In genomic region chr11:11786771-11787170, GRCh38 we compare ENCODE assay signal across 9 cellular contexts. TPM values are rescaled to one million over a fixed set of nuclear protein-coding genes. Genes with fewer than 3 reads are reported as not detected.
DNase-seq lines count a peak whose midpoint lies in the region; FAIRE-seq and TF ChIP-seq lines count a peak whose summit lies in the region.
"Had no signal": no experiment of that assay in that cellular context is flagged by ENCODE, and none has a peak within 500 bp of the region (broad histone marks: within the 10 kb centered on the region; RNA-seq: fewer than 3 reads in every experiment).

No MANE protein-coding gene starts in this region.

- TF ChIP-seq CTCF in AG09309 (IDR thresholded peaks at IDR 0.05; ENCODE audit: control insufficient read depth, insufficient read depth, low read depth, low read length, missing control alignments), result peak; percentile 67

- no peak overlapping the region for H3K4me3 Mint-ChIP-seq in activated T-cell treated with anti-CD3 and anti-CD28 coated beads, Interleukin-2, amount 50 U/mL, for 24 hours
- H3K4me3 Mint-ChIP-seq in immature natural killer cell, result no peak overlapping the region

- no peak overlapping the region for H3K27ac Mint-ChIP-seq in activated T-cell treated with anti-CD3 and anti-CD28 coated beads, Interleukin-2, amount 50 U/mL, for 24 hours
- no peak overlapping the region for H3K27ac Mint-ChIP-seq in immature natural killer cell

- peaks cover 11% of the 10 kb centered on the region for H3K27me3 Mint-ChIP-seq in activated T-cell treated with anti-CD3 and anti-CD28 coated beads, Interleukin-2, amount 50 U/mL, for 24 hours
- peaks cover 0 to 6% (median 2%) of the 10 kb centered on the region in 3 donors for H3K27me3 Mint-ChIP-seq in immature natural killer cell (ENCODE audit: low read depth in 3 of 3)

- no peaks in the 10 kb centered on the region for H3K27me3 ChIP-seq in small intestine (ENCODE audit: control insufficient read depth in 2 of 2, insufficient read depth in 2 of 2, low read length in 2 of 2)

- DNase-seq in AG09309 (ENCODE audit: low read depth) (no peak), HPDE6-E6E7 (ENCODE audit: extremely low spot score) (peak; percentile 13), amniotic epithelial cell (ENCODE audit: low read depth) (peak; percentile 27), kidney glomerular epithelial cell (lab: John Stamatoyannopoulos, UW) (peak; percentile 20), immature natural killer cell (no peak), small intestine (no peak)
- DNase-seq in activated T-cell treated with anti-CD3 and anti-CD28 coated beads, Interleukin-2, amount 50 U/mL, for 24 hours, result no peak
- no peak for DNase-seq in stimulated activated naive CD4-positive, alpha-beta T cell treated with Interleukin-2 at 50 U/mL for 16 hours (lab: John Stamatoyannopoulos, UW)

- 72 to 78% (median 77%) methylated on average over 4 of the region's 4 CpGs for WGBS in small intestine, 3 donors

- no peaks in the 10 kb centered on the region for H3K36me3 Mint-ChIP-seq in activated T-cell treated with anti-CD3 and anti-CD28 coated beads, Interleukin-2, amount 50 U/mL, for 24 hours (ENCODE audit: low read depth)
- H3K36me3 Mint-ChIP-seq in immature natural killer cell, result no peaks in the 10 kb centered on the region

- no peak overlapping the region for H3K27ac ChIP-seq in small intestine (ENCODE audit: low read depth in 1 of 2, low read length in 1 of 2)

- no peaks in the 10 kb centered on the region for H3K9me3 ChIP-seq in small intestine (ENCODE audit: control insufficient read depth, low read depth)

- H3K4me1 ChIP-seq in small intestine (ENCODE audit: control insufficient read depth in 2 of 2, insufficient read depth in 1 of 2, low read depth in 1 of 2, low read length in 1 of 2), result no peaks in the 10 kb centered on the region

- FAIRE-seq in small intestine (lab: Jason Lieb, UNC), result no peak
- FAIRE-seq: endometrium had no signal

- H3K4me3 ChIP-seq in AG09309 (ENCODE audit: control insufficient read depth, low read depth, low read length), result no peak overlapping the region
- H3K4me3 ChIP-seq in small intestine (ENCODE audit: low read depth in 1 of 2, low read length in 2 of 2), result no peak overlapping the region

- H3K36me3 ChIP-seq in small intestine (ENCODE audit: control insufficient read depth in 2 of 2, insufficient read depth in 2 of 2, low read length in 2 of 2), result no peaks in the 10 kb centered on the region

- H3K9me3 Mint-ChIP-seq in activated T-cell treated with anti-CD3 and anti-CD28 coated beads, Interleukin-2, amount 50 U/mL, for 24 hours, result no peaks in the 10 kb centered on the region
- no peaks in the 10 kb centered on the region for H3K9me3 Mint-ChIP-seq in immature natural killer cell

- no peaks in the 10 kb centered on the region for H3K4me1 Mint-ChIP-seq in activated T-cell treated with anti-CD3 and anti-CD28 coated beads, Interleukin-2, amount 50 U/mL, for 24 hours (ENCODE audit: low read depth)
- H3K4me1 Mint-ChIP-seq in immature natural killer cell, result no peaks in the 10 kb centered on the region

RNA-seq across cellular contexts. Expression of gene USP47, which starts 55.0 kb away (rescaled TPM):
- 10 to 100 TPM; 36.3 to 72.4 (median 43.5) TPM for polyA plus RNA-seq in immature natural killer cell
- 10 to 100 TPM; 14.6 to 21.9 (median 19.0) TPM for polyA plus RNA-seq in small intestine

Comparison
In these comparisons a context has a peak if more than half of its experiments do, and no peak if none do; other contexts are left out.
1. DNase-seq: peak in HPDE6-E6E7 (single experiment), amniotic epithelial cell (single experiment) and kidney glomerular epithelial cell (single experiment); none in AG09309 (single experiment), activated T-cell treated with anti-CD3 and anti-CD28 coated beads, Interleukin-2, amount 50 U/mL, for 24 hours (single experiment), stimulated activated naive CD4-positive, alpha-beta T cell treated with Interleukin-2 at 50 U/mL for 16 hours (single experiment), immature natural killer cell (0 of 3) and small intestine (single experiment).